In genomic region chr19:49749055-49749716, GRCh38 we compare ENCODE assay signal across 14 cellular contexts. TPM values are rescaled to one million over a fixed set of nuclear protein-coding genes. Genes with fewer than 3 reads are reported as not detected.
A peak's percentile ranks its signal among the peaks of the same experiment; 100 is the strongest.
DNase-seq lines count a peak whose midpoint lies in the region; ATAC-seq and TF ChIP-seq lines count a peak whose summit lies in the region.
"Had no signal": no experiment of that assay in that cellular context is flagged by ENCODE, and none has a peak within 500 bp of the region (broad histone marks: within the 10 kb centered on the region; RNA-seq: fewer than 3 reads in every experiment).

No MANE protein-coding gene starts in this region.

- H4K20me1 ChIP-seq in IMR-90 (ENCODE audit: insufficient read depth, low read length), result no peaks in the 10 kb centered on the region

- DNase-seq in EL, result peak; percentile 39
- peak; percentile 37 for DNase-seq in IMR-90
- peak; percentile 42 to 44 for DNase-seq in cardiac fibroblast (ENCODE audit: low read depth in 2 of 2)
- no peak for DNase-seq in left lung
- no peak for DNase-seq in activated gamma-delta T cell (lab: John Stamatoyannopoulos, UW)
- no peak for DNase-seq in Peyer's patch
- no peak for DNase-seq in HCEC 1CT
- no peak for DNase-seq in mucosa of gallbladder (ENCODE audit: low spot score)
- DNase-seq: body of pancreas; naive thymus-derived CD4-positive, alpha-beta T cell; NCI-H2029 treated with DMSO at 0.1 percent for 48 hours had no signal

- TF ChIP-seq RAD21 in IMR-90 (IDR thresholded peaks at IDR 0.05; ENCODE audit: low read length), result no peak

- 0 out of 2 replicates have a peak, but pooled peaks cover 2% of the 10 kb centered on the region for H3K9me1 ChIP-seq in IMR-90 (ENCODE audit: insufficient read depth, low read length)

- H3K9me3 ChIP-seq in IMR-90 (ENCODE audit: control insufficient read depth, insufficient read depth, low read length) (peaks cover 5% of the 10 kb centered on the region), left lung (no peaks in the 10 kb centered on the region), Peyer's patch (no peaks in the 10 kb centered on the region)
- H3K9me3 ChIP-seq: body of pancreas had no signal

- peak overlapping the region; percentile 2; the same call in 1 of the 2 replicates for H3K18ac ChIP-seq in IMR-90 (ENCODE audit: low read depth, low read length)

- H3K79me1 ChIP-seq in IMR-90 (ENCODE audit: low read depth in 1 of 2, low read length in 2 of 2), result no peaks in the 10 kb centered on the region

- no peak overlapping the region for H3K56ac ChIP-seq in IMR-90 (ENCODE audit: extremely low read depth, insufficient read depth, low read length)

- H3K36me3 ChIP-seq in IMR-90 (ENCODE audit: control insufficient read depth, insufficient read depth, low read length), result no peaks in the 10 kb centered on the region
- no peaks in the 10 kb centered on the region for H3K36me3 ChIP-seq in left lung
- no peaks in the 10 kb centered on the region for H3K36me3 ChIP-seq in Peyer's patch

- BruUV-seq in IMR-90 (replicated peaks; lab: Mats Ljungman, UMichigan), result no TSS peak

- dilution Hi-C loops in IMR-90 (cut with HindIII; ENCODE audit: low sequenced_read_pairs, unreplicated experiment), result no loop called here

- H2AK9ac ChIP-seq in IMR-90 (replicated peaks; ENCODE audit: low read depth, low read length, poor library complexity), result peak overlapping the region; percentile 87

- TF ChIP-seq POLR2A in IMR-90 (IDR thresholded peaks at IDR 0.05; ENCODE audit: low read depth, low read length), result no peak
- TF ChIP-seq POLR2A in Peyer's patch (IDR thresholded peaks at IDR 0.05), result no peak

- no peak overlapping the region for H3K9ac ChIP-seq in IMR-90 (ENCODE audit: low read depth, low read length)
- H3K9ac ChIP-seq: KMS-11 had no signal

- H2BK15ac ChIP-seq in IMR-90 (ENCODE audit: low read depth, low read length), result no peak overlapping the region

- H3K4me3 ChIP-seq in IMR-90 (ENCODE audit: insufficient read depth, low read depth, low read length) (no peak overlapping the region), cardiac fibroblast (replicated peaks in 1 of 2; ENCODE audit: low read depth in 2 of 2, low read length in 2 of 2) (no peak overlapping the region), left lung (no peak overlapping the region), Peyer's patch (no peak overlapping the region)
- H3K4me3 ChIP-seq: body of pancreas had no signal

- intact Hi-C loops in IMR-90 (cut with micrococcal nuclease), result no loop called here
- intact Hi-C loops in left lung (cut with DNase I), result no loop called here

- H3K27me3 ChIP-seq in IMR-90 (ENCODE audit: control insufficient read depth, insufficient read depth, low read length), result no peaks in the 10 kb centered on the region
- H3K27me3 ChIP-seq in left lung, result no peaks in the 10 kb centered on the region
- no peaks in the 10 kb centered on the region for H3K27me3 ChIP-seq in Peyer's patch
- H3K27me3 ChIP-seq: body of pancreas had no signal

- H3K4ac ChIP-seq in IMR-90 (ENCODE audit: low read depth, low read length), result no peak overlapping the region

- H3K14ac ChIP-seq in IMR-90 (replicated peaks; ENCODE audit: low read depth, low read length), result no peak overlapping the region

- H3K27ac ChIP-seq in IMR-90 (ENCODE audit: insufficient read depth, low read length) (peak overlapping the region; percentile 15; the same call in 1 of the 2 replicates), left lung (no peak overlapping the region), Peyer's patch (no peak overlapping the region)
- H3K27ac ChIP-seq: body of pancreas, C4-2B, KMS-11 had no signal

- H2BK5ac ChIP-seq in IMR-90 (ENCODE audit: low read depth, low read length, poor library complexity, severe bottlenecking), result peak overlapping the region; percentile 51

- TF ChIP-seq CTCF in IMR-90 (conservative IDR thresholded peaks at IDR 0.05; ENCODE audit: low read depth, low read length) (no peak), cardiac fibroblast (IDR thresholded peaks at IDR 0.05; ENCODE audit: low read depth, low read length) (no peak), left lung (IDR thresholded peaks at IDR 0.05) (no peak), Peyer's patch (IDR thresholded peaks at IDR 0.05) (no peak)

- H4K8ac ChIP-seq in IMR-90 (ENCODE audit: low read depth in 2 of 2, low read length in 2 of 2), result peak overlapping the region in 1 of 2 experiments; percentile 13; a peak in 1 of 4 replicates

- peak overlapping the region; percentile 31; the same call in 1 of the 2 replicates for H2AK5ac ChIP-seq in IMR-90 (ENCODE audit: low read depth, low read length)

- H3K4me2 ChIP-seq in IMR-90 (ENCODE audit: low read depth, low read length), result peak overlapping the region; percentile 13; the same call in 1 of the 2 replicates
- H3K4me2 ChIP-seq: KMS-11 had no signal

- in situ Hi-C loops in IMR-90 (cut with MboI; ENCODE audit: low sequenced_read_pairs), result no loop called here

- CTCF ChIA-PET in IMR-90 (lab: Yijun Ruan, JAX), result interaction anchor here (0.6 to 0.7 kb wide), 3 partner anchors 73 to 541 kb away, joined by 3 to 4 read pairs (median 4); no protein-coding TSS in a partner anchor

- no peak overlapping the region; the same call in 1 of the 2 replicates for H2BK120ac ChIP-seq in IMR-90 (ENCODE audit: low read depth, low read length)

- H4K91ac ChIP-seq in IMR-90 (ENCODE audit: insufficient read depth, low read depth, low read length), result no peak overlapping the region

- H3K23ac ChIP-seq in IMR-90 (ENCODE audit: low read depth, low read length), result no peak overlapping the region; the same call in 1 of the 2 replicates

- H2BK20ac ChIP-seq in IMR-90 (ENCODE audit: low read depth, low read length), result no peak overlapping the region

- peak overlapping the region; percentile 84 for H2AFZ ChIP-seq in IMR-90 (replicated peaks; ENCODE audit: low read length, poor library complexity)

- H4K5ac ChIP-seq in IMR-90 (ENCODE audit: low read depth, low read length), result 0 out of 2 replicates have a peak overlapping the region, but pooled peaks have one; percentile 1

- peak; percentile 87 for ATAC-seq in IMR-90 (ENCODE audit: low read depth)
- peak; percentile 11 for ATAC-seq in left lung
- ATAC-seq: body of pancreas; naive thymus-derived CD4-positive, alpha-beta T cell; sciatic nerve had no signal

- POLR2A ChIA-PET in IMR-90 (lab: Charles Lee; ENCODE audit: unreplicated experiment), result no interaction called here

- H3K4me1 ChIP-seq in IMR-90 (ENCODE audit: control insufficient read depth, insufficient read depth, low read length) (peaks cover 3% of the 10 kb centered on the region; the same call in 1 of the 2 replicates), left lung (no peaks in the 10 kb centered on the region), Peyer's patch (no peaks in the 10 kb centered on the region)
- H3K4me1 ChIP-seq: body of pancreas had no signal

- WGBS in IMR-90 (ENCODE audit: extremely low coverage in 2 of 2, insufficient read length in 1 of 2), 2 experiments, result 50% methylated on average over 2 of the region's 6 CpGs; no CpG with 5 or more reads in 1 of the 2 experiments

TF ChIP-seq in IMR-90, 13 proteins besides CTCF, POLR2A, EP300 and RAD21 (continues in another document):
- TF ChIP-seq MAFK (IDR thresholded peaks at IDR 0.05; ENCODE audit: low read depth, low read length), result no peak
- peak; percentile 27; the same call in 1 of the 2 replicates for TF ChIP-seq BHLHE40 (IDR thresholded peaks at IDR 0.05; ENCODE audit: low read depth, low read length)
- TF ChIP-seq, protein P1, sequence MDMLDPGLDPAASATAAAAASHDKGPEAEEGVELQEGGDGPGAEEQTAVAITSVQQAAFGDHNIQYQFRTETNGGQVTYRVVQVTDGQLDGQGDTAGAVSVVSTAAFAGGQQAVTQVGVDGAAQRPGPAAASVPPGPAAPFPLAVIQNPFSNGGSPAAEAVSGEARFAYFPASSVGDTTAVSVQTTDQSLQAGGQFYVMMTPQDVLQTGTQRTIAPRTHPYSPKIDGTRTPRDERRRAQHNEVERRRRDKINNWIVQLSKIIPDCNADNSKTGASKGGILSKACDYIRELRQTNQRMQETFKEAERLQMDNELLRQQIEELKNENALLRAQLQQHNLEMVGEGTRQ (IDR thresholded peaks at IDR 0.05; ENCODE audit: low read depth, low read length), result peak; percentile 95
- TF ChIP-seq RCOR1 (IDR thresholded peaks at IDR 0.05; ENCODE audit: insufficient replicate concordance, low read length), result no peak
- TF ChIP-seq CEBPB (IDR thresholded peaks at IDR 0.05; ENCODE audit: low read depth, low read length), result no peak
- no peak for TF ChIP-seq SMC3 (IDR thresholded peaks at IDR 0.05; ENCODE audit: low read depth, low read length)
- TF ChIP-seq NFE2L2 (IDR thresholded peaks at IDR 0.05; ENCODE audit: low read depth, low read length), result no peak

RNA-seq across cellular contexts. Expression of gene TSKS, which starts 13.9 kb away (rescaled TPM):
- not detected in 2 replicates for total RNA-seq in IMR-90 (2012; rRNA removed)
- 0.10 TPM in 1 of 2 replicates, not detected in the other for polyA plus RNA-seq in IMR-90 (2012; rRNA removed)
- polyA plus RNA-seq in IMR-90 (2012; cell fraction: cytosol; rRNA removed), result 0.04 TPM in 1 of 2 replicates, not detected in the other
- polyA plus RNA-seq in IMR-90 (2012; cell fraction: nucleus; rRNA removed; ENCODE audit: low replicate concordance), result 0.07 and 0.18 TPM in 2 replicates
- total RNA-seq in left lung, result under 1 TPM in 1 of 2 donors, not detected in 1; 0.39 TPM
- total RNA-seq in Peyer's patch, result not detected
- total RNA-seq in mucosa of gallbladder, result 0.58 TPM

RNA-seq across cellular contexts. Expression of gene AP2A1, which starts 17.6 kb away (rescaled TPM):
- total RNA-seq in IMR-90 (2012; rRNA removed), result 40.7 and 41.4 TPM in 2 replicates
- 122 and 136 TPM in 2 replicates for polyA plus RNA-seq in IMR-90 (2012; rRNA removed)
- polyA plus RNA-seq in IMR-90 (2012; cell fraction: cytosol; rRNA removed), result 130 and 154 TPM in 2 replicates
- 115 and 277 TPM in 2 replicates for polyA plus RNA-seq in IMR-90 (2012; cell fraction: nucleus; rRNA removed; ENCODE audit: low replicate concordance)
- 10 to 100 TPM; 84.9 to 87.6 TPM for total RNA-seq in left lung
- total RNA-seq in Peyer's patch, result 100 to 1,000 TPM in 1 of 4 donors, 10 to 100 TPM in 3; 57.8 to 102 (median 85.1) TPM
- 76.3 TPM for total RNA-seq in mucosa of gallbladder

RNA-seq across cellular contexts. Expression of gene CPT1C, which starts 58.3 kb away (rescaled TPM):
- total RNA-seq in IMR-90 (2012; rRNA removed), result 14.2 and 14.7 TPM in 2 replicates
- 53.1 and 56.1 TPM in 2 replicates for polyA plus RNA-seq in IMR-90 (2012; rRNA removed)
- 21.9 and 40.7 TPM in 2 replicates for polyA plus RNA-seq in IMR-90 (2012; cell fraction: cytosol; rRNA removed)
- polyA plus RNA-seq in IMR-90 (2012; cell fraction: nucleus; rRNA removed; ENCODE audit: low replicate concordance), result 314 and 515 TPM in 2 replicates
- total RNA-seq in left lung, result 10 to 100 TPM in 1 of 2 donors, 1 to 10 TPM in 1; 6.2 to 11.3 TPM
- total RNA-seq in Peyer's patch, result 10 to 100 TPM in 1 of 4 donors, 1 to 10 TPM in 2, not detected in 1; 3.0 to 12.4 (median 5.6) TPM
- 14.2 TPM for total RNA-seq in mucosa of gallbladder

RNA-seq across cellular contexts. Expression of gene ADM5, which starts 59.8 kb away (rescaled TPM):
- total RNA-seq in IMR-90 (2012; rRNA removed) (0.18 and 0.28 TPM in 2 replicates), left lung (1 to 10 TPM in 1 of 2 donors, under 1 TPM in 1; 0.93 to 2.0 TPM), Peyer's patch (1 to 10 TPM in 2 of 4 donors, not detected in 2; 4.4 to 9.1 TPM), mucosa of gallbladder (1.3 TPM)
- polyA plus RNA-seq in IMR-90 (2012; rRNA removed), result 0.99 and 1.7 TPM in 2 replicates
- polyA plus RNA-seq in IMR-90 (2012; cell fraction: cytosol; rRNA removed), result 0.05 and 0.51 TPM in 2 replicates
- 9.2 and 33.2 TPM in 2 replicates for polyA plus RNA-seq in IMR-90 (2012; cell fraction: nucleus; rRNA removed; ENCODE audit: low replicate concordance)

Comparison
In these comparisons a context has a peak if more than half of its experiments do, and no peak if none do; other contexts are left out.
1. DNase-seq: peak in EL (single experiment), IMR-90 (single experiment) and cardiac fibroblast (2 of 2); none in left lung (0 of 2), activated gamma-delta T cell (single experiment), Peyer's patch (0 of 3), HCEC 1CT (single experiment) and mucosa of gallbladder (single experiment).